ENCODE assay signal across 1 cellular context in the genomic region with DNA sequence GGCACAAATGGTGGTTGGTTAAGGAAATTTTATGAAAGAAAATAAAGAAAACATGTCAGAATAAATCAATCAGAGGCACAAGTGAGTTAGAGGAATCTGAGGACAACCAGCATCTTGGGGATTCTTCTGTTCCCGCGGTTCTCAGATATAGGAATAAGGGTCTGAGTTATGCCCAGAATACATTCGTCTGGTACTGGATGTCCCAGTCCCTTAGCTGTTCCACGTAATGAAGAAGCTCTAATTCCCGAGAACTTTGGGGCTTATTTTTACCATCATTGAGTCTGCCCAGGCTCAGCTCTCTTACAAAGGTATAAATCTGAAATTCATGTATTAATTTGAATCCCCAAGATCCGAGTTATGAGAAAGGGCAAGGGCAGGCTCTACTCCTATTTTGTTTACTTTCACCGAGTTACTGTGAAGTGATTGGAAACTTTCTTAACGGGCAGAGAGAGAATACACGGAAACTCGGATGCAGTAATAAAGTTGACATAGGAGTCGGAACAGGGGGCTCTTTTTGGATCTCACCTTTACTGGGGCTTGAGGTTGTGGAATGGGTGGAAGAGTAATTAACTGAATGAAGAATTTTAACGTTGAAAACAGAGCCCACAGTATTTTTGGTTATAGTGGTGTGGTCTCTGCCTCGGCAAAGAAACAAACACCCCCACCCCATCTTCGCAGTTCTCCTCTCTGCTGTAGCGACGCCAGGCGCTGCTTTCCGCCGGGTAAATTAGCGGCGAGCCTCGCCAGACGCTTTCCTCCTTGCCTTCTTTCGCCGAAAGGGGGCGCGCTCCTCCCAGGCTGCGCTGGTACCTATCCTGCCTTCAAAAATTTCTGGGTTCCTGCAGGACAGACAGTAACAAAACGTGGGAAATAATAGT.
TF ChIP-seq lines count a peak whose summit lies in the region.

No MANE protein-coding gene starts in this region.

TF ChIP-seq in IMR-90, 13 proteins besides CTCF, POLR2A, EP300 and RAD21 (continued from another document):
- no peak for TF ChIP-seq CEBPB (IDR thresholded peaks at IDR 0.05; ENCODE audit: low read depth, low read length)
